In the genomic region with DNA sequence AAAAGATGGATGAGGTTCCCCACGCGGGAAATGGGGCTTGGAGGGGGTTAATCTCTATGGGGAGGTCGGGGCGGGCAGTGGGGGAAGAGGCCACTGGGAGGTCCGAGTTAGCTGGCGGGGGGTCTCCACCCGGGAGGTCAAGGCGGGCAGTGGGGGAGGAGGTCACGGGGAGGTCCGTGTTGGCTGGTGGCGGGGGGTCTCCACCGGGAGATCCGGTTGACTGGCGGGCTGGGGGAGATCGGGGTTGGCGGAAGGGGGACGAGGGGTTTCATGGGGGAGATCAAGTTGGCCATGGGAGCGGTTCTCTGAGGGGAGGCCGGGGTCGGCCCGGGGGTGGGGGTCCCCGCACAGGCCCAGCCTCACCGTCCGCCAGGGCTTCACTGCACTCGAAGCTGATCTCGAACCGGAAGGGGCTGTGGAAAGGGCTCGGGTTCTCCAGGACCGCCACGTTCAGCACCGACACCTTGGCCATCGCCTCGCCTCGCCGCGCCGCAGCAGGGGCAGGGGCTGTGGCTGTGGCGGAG, we compare ENCODE assay signal across 8 cellular contexts. TPM values are rescaled to one million over a fixed set of nuclear protein-coding genes. Genes with fewer than 3 reads are reported as not detected.
DNase-seq lines count a peak whose midpoint lies in the region; ATAC-seq and TF ChIP-seq lines count a peak whose summit lies in the region.

No MANE protein-coding gene starts in this region.

- intact Hi-C loops in heart left ventricle (cut with DNase I) (loop anchor here in 5 of 10 donors (1.0 to 10.0 kb wide), 8 partner anchors 18 to 359 kb away; a partner anchor contains a TSS), left ventricle myocardium superior (cut with micrococcal nuclease) (no loop called here), adrenal gland (cut with DNase I) (loop anchor here in 1 of 2 donors (10.0 kb wide), 1 partner anchor 51 kb away; a partner anchor contains a TSS)

- H3K4me1 ChIP-seq in heart left ventricle (peaks cover 0 to 48% (median 28%) of the 10 kb centered on the region in 12 donors), adrenal gland (replicated peaks in 1 of 2) (peaks cover 4 to 24% of the 10 kb centered on the region in 2 donors), lung (ENCODE audit: control insufficient read depth in 2 of 2, insufficient read depth in 2 of 2, low read length in 2 of 2) (peaks cover 4 to 6% of the 10 kb centered on the region in 2 donors), urinary bladder (ENCODE audit: insufficient read depth) (no peaks in the 10 kb centered on the region)

- H3K27ac ChIP-seq in heart left ventricle: peak overlapping the region in 7 of 12 donors; percentile 22 to 96 (median 58)
- peak overlapping the region; percentile 21 to 71 (median 54) for H3K27ac ChIP-seq in adrenal gland
- peak overlapping the region in 1 of 2 donors; percentile 90 for H3K27ac ChIP-seq in lung (ENCODE audit: low read depth in 1 of 2, low read length in 1 of 2)
- H3K27ac ChIP-seq in urinary bladder (ENCODE audit: low read depth): peak overlapping the region; percentile 3

- H3K9me3 ChIP-seq in heart left ventricle: no peaks in the 10 kb centered on the region
- no peaks in the 10 kb centered on the region for H3K9me3 ChIP-seq in adrenal gland (replicated peaks in 1 of 3)
- H3K9me3 ChIP-seq in lung (ENCODE audit: control insufficient read depth in 2 of 2, insufficient read depth in 1 of 2, low read length in 1 of 2): no peaks in the 10 kb centered on the region

- H3K4me3 ChIP-seq in heart left ventricle (peak overlapping the region; percentile 16 to 84 (median 64)), adrenal gland (peak overlapping the region in 1 of 4 donors; percentile 45), lung (peak overlapping the region; percentile 70), urinary bladder (ENCODE audit: low read depth, low read length) (peak overlapping the region; percentile 32)

- no peak for TF ChIP-seq CTCF in heart left ventricle (IDR thresholded peaks at IDR 0.05)
- TF ChIP-seq CTCF in adrenal gland (IDR thresholded peaks at IDR 0.05): no peak
- TF ChIP-seq CTCF in lung (IDR thresholded peaks at IDR 0.05; ENCODE audit: control extremely low read depth, extremely low read depth): no peak
- TF ChIP-seq CTCF in GM13977 (IDR thresholded peaks at IDR 0.05; ENCODE audit: extremely low read depth, insufficient read depth, missing control alignments): no peak

- H3K27me3 ChIP-seq in heart left ventricle: no peaks in the 10 kb centered on the region
- no peaks in the 10 kb centered on the region for H3K27me3 ChIP-seq in adrenal gland
- no peaks in the 10 kb centered on the region for H3K27me3 ChIP-seq in lung (ENCODE audit: control insufficient read depth, insufficient read depth)

- in situ Hi-C loops in GM13977 (cut with MboI; ENCODE audit: low pct_unique_long_range_greater_than_20kb, low sequenced_read_pairs, unreplicated experiment): no loop called here

- DNase-seq in heart left ventricle (no peak), left ventricle myocardium superior (no peak), adrenal gland (peak in 3 of 7 donors; percentile 39 to 57 (median 43)), lung (ENCODE audit: low spot score) (no peak), GM13977 (ENCODE audit: low spot score) (no peak), midbrain (lab: John Stamatoyannopoulos, UW) (no peak)
- DNase-seq in stimulated activated CD4-positive, alpha-beta T cell treated with anti-CD3 and anti-CD28 coated beads, Interleukin-15, amount 100 ng/mL, for 24 hours: no peak

- WGBS in heart left ventricle, 4 donors: 0 to 2% (median 1%) methylated on average over 13 to 38 of the region's 38 CpGs
- WGBS in adrenal gland, 4 donors: 0 to 2% (median 1%) methylated on average over 2 to 38 of the region's 38 CpGs
- WGBS in lung, 2 donors: 0% methylated on average over 36 to 38 of the region's 38 CpGs
- WGBS in urinary bladder: under 1% methylated on average over 38 of the region's 38 CpGs

- TF ChIP-seq POLR2A in heart left ventricle (IDR thresholded peaks at IDR 0.05) (peak in 1 of 2 donors; percentile 39), adrenal gland (IDR thresholded peaks at IDR 0.05) (no peak)

- H3K36me3 ChIP-seq in heart left ventricle (no peaks in the 10 kb centered on the region), adrenal gland (replicated peaks in 1 of 2) (no peaks in the 10 kb centered on the region), lung (ENCODE audit: control insufficient read depth in 2 of 2, insufficient read depth in 2 of 2, low read length in 2 of 2) (no peaks in the 10 kb centered on the region), urinary bladder (ENCODE audit: insufficient read depth) (no peaks in the 10 kb centered on the region)

- no peak for ATAC-seq in heart left ventricle
- no peak for ATAC-seq in left ventricle myocardium superior
- ATAC-seq in lung (ENCODE audit: insufficient read depth, low FRiP score): no peak

RNA-seq across cellular contexts. Expression of a gene that starts 0.3 kb away (rescaled TPM):
- total RNA-seq in heart left ventricle (1 to 10 TPM in 4 of 9 donors, under 1 TPM in 5; 0.42 to 7.0 (median 0.91) TPM), left ventricle myocardium superior (1.6 TPM), adrenal gland (1 to 10 TPM in 7 of 8 donors, under 1 TPM in 1; 0.48 to 8.2 (median 2.2) TPM), lung (1 to 10 TPM; 2.4 to 3.5 TPM), urinary bladder (6.7 TPM)
- polyA plus RNA-seq in heart left ventricle (1 to 10 TPM in 1 of 2 donors, under 1 TPM in 1; 0.19 to 1.0 TPM), adrenal gland (1 to 10 TPM in 1 of 3 donors, under 1 TPM in 2; 0.72 to 1.6 (median 0.74) TPM), lung (1 to 10 TPM; 4.1 to 5.9 TPM), urinary bladder (1.2 TPM)

RNA-seq across cellular contexts. Expression of a gene that starts 18.5 kb away (rescaled TPM):
- total RNA-seq in heart left ventricle: 100 to 1,000 TPM; 216 to 554 (median 459) TPM
- polyA plus RNA-seq in heart left ventricle: 100 to 1,000 TPM; 234 to 327 TPM
- 514 TPM for total RNA-seq in left ventricle myocardium superior
- 100 to 1,000 TPM; 106 to 457 (median 189) TPM for total RNA-seq in adrenal gland
- 100 to 1,000 TPM; 145 to 352 (median 155) TPM for polyA plus RNA-seq in adrenal gland
- 100 to 1,000 TPM in 1 of 2 donors, 10 to 100 TPM in 1; 43.7 to 103 TPM for total RNA-seq in lung
- polyA plus RNA-seq in lung: 10 to 100 TPM; 54.3 to 81.5 TPM
- total RNA-seq in urinary bladder: 41.8 TPM
- polyA plus RNA-seq in urinary bladder: 91.4 TPM

RNA-seq across cellular contexts. Expression of a gene that starts 45.5 kb away (rescaled TPM):
- 10 to 100 TPM; 30.5 to 55.5 (median 38.3) TPM for total RNA-seq in heart left ventricle
- polyA plus RNA-seq in heart left ventricle: 10 to 100 TPM; 26.7 to 62.6 TPM
- total RNA-seq in left ventricle myocardium superior: 58.0 TPM
- 10 to 100 TPM; 13.2 to 40.6 (median 27.2) TPM for total RNA-seq in adrenal gland
- 10 to 100 TPM; 10.0 to 41.9 (median 28.4) TPM for polyA plus RNA-seq in adrenal gland
- total RNA-seq in lung: 10 to 100 TPM; 32.9 to 48.8 TPM
- polyA plus RNA-seq in lung: 10 to 100 TPM; 36.8 to 42.1 TPM
- 16.0 TPM for total RNA-seq in urinary bladder
- polyA plus RNA-seq in urinary bladder: 50.5 TPM

RNA-seq across cellular contexts. Expression of a gene that starts 50.5 kb away (rescaled TPM):
- total RNA-seq in heart left ventricle: not detected
- not detected for polyA plus RNA-seq in heart left ventricle
- not detected for total RNA-seq in left ventricle myocardium superior
- not detected for total RNA-seq in adrenal gland
- polyA plus RNA-seq in adrenal gland: not detected
- total RNA-seq in lung: 1 to 10 TPM in 1 of 2 donors, under 1 TPM in 1; 0.37 to 1.0 TPM
- under 1 TPM in 1 of 2 donors, not detected in 1; 0.38 TPM for polyA plus RNA-seq in lung
- not detected for total RNA-seq in urinary bladder
- not detected for polyA plus RNA-seq in urinary bladder
